Comparison of ENCODE assay signal across 3 cellular contexts in the genomic region with DNA sequence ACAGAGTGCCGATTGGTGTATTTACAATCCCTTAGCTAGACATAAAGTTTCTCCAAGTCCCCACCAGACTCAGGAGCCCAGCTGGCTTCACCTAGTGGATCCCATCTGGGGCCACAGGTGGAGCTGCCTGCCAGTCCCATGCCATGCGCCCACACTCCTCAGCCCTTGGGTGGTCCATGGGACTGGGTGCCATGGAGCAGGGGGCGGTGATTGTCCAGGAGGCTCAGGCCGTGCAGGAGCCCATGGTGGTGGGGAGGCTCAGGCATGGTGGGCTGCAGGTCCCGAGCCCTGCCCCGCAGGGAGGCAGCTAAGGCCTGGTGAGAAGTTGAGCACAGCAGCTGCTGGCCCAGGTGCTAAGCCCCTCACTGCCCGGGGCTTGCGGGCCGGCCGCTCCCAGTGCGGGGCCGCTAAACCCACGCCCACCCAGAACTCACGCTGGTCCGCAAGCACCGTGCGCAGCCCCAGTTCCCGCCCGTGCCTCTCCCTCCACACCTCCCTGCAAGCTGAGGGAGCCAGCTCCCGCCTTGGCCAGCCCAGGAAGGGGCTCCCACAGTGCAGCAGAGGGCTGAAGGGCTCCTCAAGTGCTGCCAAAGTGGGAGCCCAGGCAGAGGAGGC. TPM values are rescaled to one million over a fixed set of nuclear protein-coding genes. Genes with fewer than 3 reads are reported as not detected.
"Had no signal": no experiment of that assay in that cellular context is flagged by ENCODE, and none has a peak within 500 bp of the region (broad histone marks: within the 10 kb centered on the region; RNA-seq: fewer than 3 reads in every experiment).

No MANE protein-coding gene starts in this region.

RNA-seq across cellular contexts. Expression of gene GNG4, which starts 55.2 kb away (rescaled TPM):
- total RNA-seq: OCI-LY7, Right ventricle myocardium inferior, Right ventricle myocardium superior had no signal
